8 cellular contexts compared by ENCODE assay signal in genomic region chr5:131810510-131811249, GRCh38. TPM values are rescaled to one million over a fixed set of nuclear protein-coding genes. Genes with fewer than 3 reads are reported as not detected.
DNase-seq lines count a peak whose midpoint lies in the region; ATAC-seq and TF ChIP-seq lines count a peak whose summit lies in the region.

No MANE protein-coding gene starts in this region.

- TF ChIP-seq CTCF in GM12872 (IDR thresholded peaks at IDR 0.05; ENCODE audit: insufficient read depth, low read depth, low read length) (peak; percentile 43; the same call in 2 of the 3 replicates), RWPE2 (IDR thresholded peaks at IDR 0.05; ENCODE audit: poor library complexity, severe bottlenecking) (peak; percentile 57), ovary (IDR thresholded peaks at IDR 0.05) (no peak)

- H3K9me3 ChIP-seq in RWPE2 (ENCODE audit: severe bottlenecking) (no peaks in the 10 kb centered on the region), ovary (no peaks in the 10 kb centered on the region)

- TF ChIP-seq POLR2A in ovary (IDR thresholded peaks at IDR 0.05), result no peak

- H3K4me3 ChIP-seq in RWPE2 (ENCODE audit: severe bottlenecking) (no peak overlapping the region), ovary (no peak overlapping the region)

- DNase-seq in HCEC 1CT (peak; percentile 30), RWPE2 (ENCODE audit: low spot score) (no peak), left ventricle myocardium superior (no peak), GF-D8 (lab: John Stamatoyannopoulos, UW) (no peak), DMS79 (lab: John Stamatoyannopoulos, UW) (no peak), ovary (no peak), NK-92 (lab: John Stamatoyannopoulos, UW; ENCODE audit: unreplicated experiment) (no peak)

- H3K27ac ChIP-seq in RWPE2 (ENCODE audit: poor library complexity, severe bottlenecking) (no peak overlapping the region), ovary (no peak overlapping the region)

- intact Hi-C loops in left ventricle myocardium superior (cut with micrococcal nuclease) (loop anchor here (5.0 kb wide), 1 partner anchor 192 kb away; no protein-coding TSS in a partner anchor), ovary (cut with DNase I) (no loop called here)

- 0 to 3% (median 3%) methylated on average over 3 of the region's 3 CpGs for WGBS in ovary, 3 donors

- TF ChIP-seq EP300 in ovary (IDR thresholded peaks at IDR 0.05), result no peak

- H3K36me3 ChIP-seq in RWPE2 (ENCODE audit: low read depth), result no peaks in the 10 kb centered on the region
- no peaks in the 10 kb centered on the region for H3K36me3 ChIP-seq in ovary

- ATAC-seq in RWPE2 (ENCODE audit: low read depth) (no peak), left ventricle myocardium superior (peak; percentile 95)

- H3K4me1 ChIP-seq in RWPE2 (ENCODE audit: insufficient read depth, poor library complexity, severe bottlenecking), result no peaks in the 10 kb centered on the region
- H3K4me1 ChIP-seq in ovary (ENCODE audit: insufficient read depth), result no peaks in the 10 kb centered on the region

- H3K27me3 ChIP-seq in RWPE2 (ENCODE audit: insufficient read depth, poor library complexity, severe bottlenecking) (no peaks in the 10 kb centered on the region), ovary (no peaks in the 10 kb centered on the region)

RNA-seq across cellular contexts. Expression of gene FNIP1, which starts 13.9 kb away (rescaled TPM):
- total RNA-seq in left ventricle myocardium superior, result 33.8 TPM
- total RNA-seq in ovary, result 10 to 100 TPM; 37.2 to 52.7 (median 42.4) TPM
- 10 to 100 TPM in 1 of 2 donors, 1 to 10 TPM in 1; 7.2 to 11.8 TPM for polyA plus RNA-seq in ovary

Comparison
In these comparisons a context has a peak if more than half of its experiments do, and no peak if none do; other contexts are left out.
1. CTCF ChIP-seq: peak in GM12872 (single experiment) and RWPE2 (single experiment); none in ovary (0 of 3).